8 cellular contexts compared by ENCODE assay signal in the genomic region with DNA sequence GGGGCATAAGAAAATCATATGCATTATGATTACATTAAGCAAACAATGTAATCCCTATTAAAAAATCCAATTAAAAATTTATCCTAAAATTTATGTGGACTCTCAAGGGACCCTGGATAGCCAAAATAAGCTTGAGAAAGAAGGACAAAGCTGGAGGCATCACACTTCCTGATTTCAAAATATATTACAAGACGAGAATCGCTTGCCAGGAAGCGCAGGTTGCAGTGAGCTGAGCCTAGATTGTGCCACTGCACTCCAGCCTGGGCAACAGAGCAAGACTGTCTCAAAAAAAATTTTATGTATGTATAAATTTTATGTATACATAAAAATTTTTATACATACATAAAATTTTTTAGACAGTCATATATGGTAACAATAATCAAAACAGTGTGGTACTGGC. TPM values are rescaled to one million over a fixed set of nuclear protein-coding genes. Genes with fewer than 3 reads are reported as not detected.
"Had no signal": no experiment of that assay in that cellular context is flagged by ENCODE, and none has a peak within 500 bp of the region (broad histone marks: within the 10 kb centered on the region; RNA-seq: fewer than 3 reads in every experiment).

No MANE protein-coding gene starts in this region.

- H3K4me3 ChIP-seq: K562 had no signal

- DNase-seq: IMR-90, KBM-7, KG1 had no signal

- FAIRE-seq: HepG2, HTR-8/SVneo had no signal

- H3K4me2 ChIP-seq: KMS-11 had no signal

- H3K27ac ChIP-seq: KMS-11 had no signal

- ATAC-seq: HepG2, K562 had no signal

RNA-seq across cellular contexts. Expression of gene TFAP2A, which starts 57.8 kb away (rescaled TPM):
- polyA plus RNA-seq: HepG2, IgD-negative memory B cell had no signal
